In the genomic region with DNA sequence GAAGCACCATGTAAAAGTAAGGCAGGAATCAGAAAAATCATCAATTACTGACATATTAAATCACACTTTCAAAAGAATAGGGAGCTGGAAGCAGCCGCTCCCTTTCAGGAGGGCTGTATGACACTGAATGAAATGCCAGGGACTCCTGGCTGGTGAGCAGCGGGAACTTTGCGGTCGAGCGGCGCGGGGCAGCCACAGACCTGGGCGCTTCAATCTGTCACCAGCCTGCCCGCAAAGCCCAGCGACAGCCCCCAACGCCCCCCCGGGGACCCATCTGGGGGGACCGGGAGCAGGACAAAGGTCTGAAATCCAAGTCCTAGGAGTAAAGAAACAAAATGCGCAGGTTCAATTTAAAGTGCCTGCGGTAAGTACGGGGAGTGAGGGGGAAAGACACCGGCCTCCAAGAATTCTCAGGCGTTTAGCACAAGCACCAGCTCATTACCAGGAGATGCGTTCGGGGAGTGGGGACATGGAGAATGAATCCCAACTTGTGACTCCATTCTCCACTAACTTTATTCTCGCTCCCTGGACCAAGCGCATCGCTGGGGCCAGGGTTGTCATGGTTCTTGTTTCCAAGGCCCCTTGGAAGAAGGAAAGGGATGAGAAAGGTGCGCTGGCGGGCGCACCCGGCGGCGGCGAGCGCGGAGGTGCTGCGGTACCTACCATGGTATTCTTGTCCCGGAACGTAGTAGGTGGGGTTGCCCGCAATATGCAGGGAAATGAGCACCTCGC, we compare ENCODE assay signal across 8 cellular contexts. TPM values are rescaled to one million over a fixed set of nuclear protein-coding genes. Genes with fewer than 3 reads are reported as not detected.
DNase-seq lines count a peak whose midpoint lies in the region; FAIRE-seq and TF ChIP-seq lines count a peak whose summit lies in the region.

No MANE protein-coding gene starts in this region.

- no peak for FAIRE-seq in frontal cortex (lab: Jason Lieb, UNC)

- no peak for DNase-seq in AG04450 (ENCODE audit: low read depth, low spot score)
- peak; percentile 10 for DNase-seq in choroid plexus epithelial cell (ENCODE audit: low read depth)
- no peak for DNase-seq in AML-193 (lab: John Stamatoyannopoulos, UW)
- DNase-seq in frontal cortex (ENCODE audit: low spot score in 2 of 2) = no peak
- no peak for DNase-seq in activated CD4-positive, alpha-beta T cell treated with anti-CD3 and anti-CD28 coated beads, Interleukin-2, amount 50 U/mL, for 48 hours
- DNase-seq in OCI-M2 (lab: John Stamatoyannopoulos, UW; ENCODE audit: unreplicated experiment) = no peak

- no peaks in the 10 kb centered on the region; the same call in 1 of the 2 replicates for H3K9me3 ChIP-seq in AG04450 (ENCODE audit: control insufficient read depth, insufficient read depth, low read length)
- H3K9me3 ChIP-seq in HUES6 (ENCODE audit: control insufficient read depth, insufficient read depth, low read depth, low read length) = no peaks in the 10 kb centered on the region
- H3K9me3 ChIP-seq in muscle layer of duodenum (ENCODE audit: control insufficient read depth in 1 of 2, low read length in 2 of 2) = no peaks in the 10 kb centered on the region

- H3K36me3 ChIP-seq in HUES6 (ENCODE audit: control insufficient read depth, insufficient read depth, low read length) (no peaks in the 10 kb centered on the region), muscle layer of duodenum (ENCODE audit: control insufficient read depth in 1 of 2, insufficient read depth in 2 of 2, low read length in 2 of 2) (no peaks in the 10 kb centered on the region)

- TF ChIP-seq CTCF in AG04450 (IDR thresholded peaks at IDR 0.05; ENCODE audit: low read depth, low read length) = no peak
- no peak for TF ChIP-seq CTCF in choroid plexus epithelial cell (conservative IDR thresholded peaks at IDR 0.05; ENCODE audit: low read depth, low read length)

- H3K4me1 ChIP-seq in HUES6 (ENCODE audit: control insufficient read depth, insufficient read depth, low read length) (0 out of 2 replicates have a peak, but pooled peaks cover 2% of the 10 kb centered on the region), muscle layer of duodenum (ENCODE audit: control insufficient read depth in 1 of 2, insufficient read depth in 2 of 2, low read length in 2 of 2) (peaks cover 0 to 15% of the 10 kb centered on the region in 2 donors)

- no peak overlapping the region for H3K9ac ChIP-seq in HUES6 (ENCODE audit: low read length)

- POLR2A ChIA-PET in AG04450 (lab: Yijun Ruan, JAX) = no interaction called here

- H3K4me3 ChIP-seq in AG04450 (ENCODE audit: low read depth, low read length) (peak overlapping the region; percentile 52), HUES6 (ENCODE audit: low read depth, low read length) (peak overlapping the region; percentile 69), choroid plexus epithelial cell (ENCODE audit: low read depth, low read length) (peak overlapping the region; percentile 39), muscle layer of duodenum (ENCODE audit: low read depth in 1 of 2, low read length in 2 of 2) (peak overlapping the region; percentile 7 to 60)

- CTCF ChIA-PET in AG04450 (lab: Charles Lee) = no interaction called here

- H3K27ac ChIP-seq in AG04450 (ENCODE audit: low read depth, low read length) (no peak overlapping the region), HUES6 (ENCODE audit: low read depth, low read length) (no peak overlapping the region), muscle layer of duodenum (ENCODE audit: low read length) (no peak overlapping the region)

- H3K27me3 ChIP-seq in AG04450 (ENCODE audit: control insufficient read depth, insufficient read depth, low read length) = peaks cover 25% of the 10 kb centered on the region
- peaks cover 88% of the 10 kb centered on the region for H3K27me3 ChIP-seq in HUES6 (ENCODE audit: control insufficient read depth, insufficient read depth, low read length)
- H3K27me3 ChIP-seq in muscle layer of duodenum (ENCODE audit: low read depth, low read length) = peaks cover 8% of the 10 kb centered on the region

RNA-seq across cellular contexts. Expression of a gene that starts 0.8 kb away (rescaled TPM):
- polyA plus RNA-seq in AG04450 (2011; rRNA removed) = 6.0 and 7.6 TPM in 2 replicates
- 17.0 and 19.7 TPM in 2 replicates for polyA minus RNA-seq in AG04450 (2011; rRNA and poly(A)+ RNA removed)
- total RNA-seq in frontal cortex = 57.5 TPM
